In genomic region chr1:162873671-162874666, GRCh38 we compare ENCODE assay signal across 12 cellular contexts. TPM values are rescaled to one million over a fixed set of nuclear protein-coding genes. Genes with fewer than 3 reads are reported as not detected.
DNase-seq lines count a peak whose midpoint lies in the region; ATAC-seq, FAIRE-seq and TF ChIP-seq lines count a peak whose summit lies in the region.
"Had no signal": no experiment of that assay in that cellular context is flagged by ENCODE, and none has a peak within 500 bp of the region (broad histone marks: within the 10 kb centered on the region; RNA-seq: fewer than 3 reads in every experiment).

No MANE protein-coding gene starts in this region.

- no peak overlapping the region for H3K9ac ChIP-seq in endocrine pancreas (ENCODE audit: control insufficient read depth, insufficient read depth, low read length)
- H3K9ac ChIP-seq in colonic mucosa (ENCODE audit: low read depth in 2 of 2, low read length in 2 of 2) = no peak overlapping the region

- POLR2A ChIA-PET in HEK293T (lab: Yijun Ruan, JAX) = interaction anchor here (0.7 kb wide), 1 partner anchor 448 kb away, joined by 3 read pairs; the partner anchor contains the start of gene NUF2

- H3K27me3 ChIP-seq in endocrine pancreas (ENCODE audit: control insufficient read depth, insufficient read depth, low read length) (no peaks in the 10 kb centered on the region), pancreas (peaks cover 0 to 12% (median 0%) of the 10 kb centered on the region in 4 donors), colonic mucosa (no peaks in the 10 kb centered on the region)

- WGBS in pancreas, 2 donors = 19 to 20% methylated on average over 8 of the region's 8 CpGs

- H3K36me3 ChIP-seq in endocrine pancreas (ENCODE audit: control insufficient read depth, insufficient read depth, low read length) = no peaks in the 10 kb centered on the region
- no peaks in the 10 kb centered on the region for H3K36me3 ChIP-seq in pancreas
- H3K36me3 ChIP-seq in colonic mucosa = no peaks in the 10 kb centered on the region

- ATAC-seq in pancreas (peak; percentile 90 to 96 (median 93)), GM18909 (IDR thresholded peaks at IDR 0.05; ENCODE audit: poor library complexity, unreplicated experiment) (no peak), GM21786 (IDR thresholded peaks at IDR 0.05; ENCODE audit: unreplicated experiment) (no peak)

- CTCF ChIA-PET in HEK293T (lab: Yijun Ruan, JAX) = no interaction called here

- H3K9me3 ChIP-seq in endocrine pancreas (ENCODE audit: control insufficient read depth, low read length) (no peaks in the 10 kb centered on the region), pancreas (no peaks in the 10 kb centered on the region), colonic mucosa (no peaks in the 10 kb centered on the region)

- DNase-seq in EL (peak; percentile 86), NCI-H69 (lab: John Stamatoyannopoulos, UW) (peak; percentile 91), pancreas (no peak), colonic mucosa (no peak), HEK293T (ENCODE audit: extremely low spot score) (no peak)
- DNase-seq: activated T-cell treated with anti-CD3 and anti-CD28 coated beads, Interleukin-2, amount 50 U/mL, for 1 hour; NCI-H1048 had no signal

- H3K4me3 ChIP-seq in endocrine pancreas (ENCODE audit: control insufficient read depth, insufficient read depth, low read length) (peak overlapping the region; percentile 46), pancreas (no peak overlapping the region), colonic mucosa (no peak overlapping the region)

- H3K4me1 ChIP-seq in endocrine pancreas (ENCODE audit: control insufficient read depth, insufficient read depth, low read length) (peaks cover 5% of the 10 kb centered on the region), pancreas (peaks cover 0 to 9% (median 0%) of the 10 kb centered on the region in 3 donors), colonic mucosa (no peaks in the 10 kb centered on the region)

- intact Hi-C loops in pancreas (cut with DNase I) (no loop called here), colonic mucosa (cut with DNase I) (no loop called here)

- TF ChIP-seq CTCF in pancreas (IDR thresholded peaks at IDR 0.05) = no peak
- no peak for TF ChIP-seq CTCF in colonic mucosa (IDR thresholded peaks at IDR 0.05)

- H3K27ac ChIP-seq in pancreas = no peak overlapping the region
- no peak overlapping the region for H3K27ac ChIP-seq in colonic mucosa
- H3K27ac ChIP-seq: epithelial cell of prostate had no signal

- FAIRE-seq in pancreas (lab: Jason Lieb, UNC) = no peak
- FAIRE-seq: G401.6 had no signal

TF ChIP-seq in HEK293T, 16 proteins besides CTCF, POLR2A, EP300 and RAD21:
- TF ChIP-seq CTBP1 (IDR thresholded peaks at IDR 0.05; ENCODE audit: borderline replicate concordance) = no peak
- no peak for TF ChIP-seq ELF4 (IDR thresholded peaks at IDR 0.05)
- TF ChIP-seq ZNF384 (IDR thresholded peaks at IDR 0.05) = no peak
- no peak for TF ChIP-seq PKNOX1 (IDR thresholded peaks at IDR 0.05)
- TF ChIP-seq HDGF (IDR thresholded peaks at IDR 0.05; ENCODE audit: borderline replicate concordance) = no peak
- TF ChIP-seq NFRKB (IDR thresholded peaks at IDR 0.05) = no peak
- TF ChIP-seq SP1 (IDR thresholded peaks at IDR 0.05) = no peak
- no peak for TF ChIP-seq BHLHE40 (IDR thresholded peaks at IDR 0.05; ENCODE audit: borderline replicate concordance)
TF ChIP-seq in HEK293T: peak in this region for 0.

RNA-seq across cellular contexts. Expression of gene CCDC190, which starts 13.0 kb away (rescaled TPM):
- total RNA-seq in pancreas (not detected), colonic mucosa (not detected)
- not detected for polyA plus RNA-seq in pancreas

Comparison
In these comparisons a context has a peak if more than half of its experiments do, and no peak if none do; other contexts are left out.
1. DNase-seq: peak in EL (single experiment) and NCI-H69 (single experiment); none in pancreas (0 of 6), colonic mucosa (single experiment) and HEK293T (single experiment).
2. ATAC-seq: peak in pancreas (4 of 4); none in GM18909 (single experiment) and GM21786 (single experiment).